8 cellular contexts compared by ENCODE assay signal in the genomic region with DNA sequence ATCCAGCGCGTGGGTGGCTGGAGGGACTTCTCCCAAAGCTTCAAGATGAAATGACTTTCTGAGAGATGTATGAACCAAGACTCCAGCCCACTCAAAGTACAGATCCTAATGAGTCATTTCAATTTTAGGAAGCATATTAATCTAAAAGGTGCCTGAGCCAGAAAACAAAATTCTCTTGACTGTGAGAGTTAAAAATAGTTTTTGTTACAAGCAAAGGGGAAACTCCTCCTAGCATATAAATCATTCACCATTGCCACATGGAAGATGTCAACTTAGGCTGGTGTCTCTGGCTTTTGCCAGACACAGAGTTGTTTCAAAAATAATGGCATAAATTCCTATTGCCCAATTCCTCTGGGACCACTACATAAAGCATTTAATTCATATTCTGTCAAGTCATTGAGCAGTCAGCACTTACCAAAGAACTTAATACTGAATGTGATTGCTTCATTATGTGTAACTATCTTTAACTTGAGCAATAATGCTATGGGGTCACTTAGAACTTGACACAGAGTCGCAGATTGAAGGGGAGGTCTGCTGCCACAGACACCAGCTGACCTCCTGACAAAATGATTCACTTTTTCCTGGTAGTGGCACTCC.
DNase-seq lines count a peak whose midpoint lies in the region; ATAC-seq lines count a peak whose summit lies in the region.

No MANE protein-coding gene starts in this region.

- H3K36me3 Mint-ChIP-seq in activated T-cell treated with anti-CD3 and anti-CD28 coated beads, Interleukin-2, amount 50 U/mL, for 4 hours (ENCODE audit: insufficient read depth), result no peaks in the 10 kb centered on the region
- no peaks in the 10 kb centered on the region for H3K36me3 Mint-ChIP-seq in activated naive CD4-positive, alpha-beta T cell treated with anti-CD3 and anti-CD28 coated beads, Interleukin-2, amount 50 U/mL, for 24 hours

- ATAC-seq in activated T-cell treated with anti-CD3 and anti-CD28 coated beads, Interleukin-2, amount 50 U/mL, for 4 hours, result peak in 1 of 2 donors; percentile 25
- ATAC-seq in HG03060 (IDR thresholded peaks at IDR 0.05; ENCODE audit: low read depth, unreplicated experiment), result peak; percentile 30

- DNase-seq in activated T-cell treated with anti-CD3 and anti-CD28 coated beads, Interleukin-2, amount 50 U/mL, for 4 hours, result no peak
- no peak for DNase-seq in activated T-cell treated with anti-CD3 and anti-CD28 coated beads, Interleukin-2, amount 50 U/mL, for 1 hour
- DNase-seq in occipital lobe (lab: John Stamatoyannopoulos, UW) (peak; percentile 13), HPDE6-E6E7 (ENCODE audit: extremely low spot score) (no peak), DMS 273 treated with DMSO at 0.1 percent for 48 hours (lab: John Stamatoyannopoulos, UW) (no peak), SHP77 treated with DMSO at 0.1 percent for 48 hours (lab: John Stamatoyannopoulos, UW) (no peak)

- no peaks in the 10 kb centered on the region for H3K9me3 Mint-ChIP-seq in activated T-cell treated with anti-CD3 and anti-CD28 coated beads, Interleukin-2, amount 50 U/mL, for 4 hours
- H3K9me3 Mint-ChIP-seq in activated naive CD4-positive, alpha-beta T cell treated with anti-CD3 and anti-CD28 coated beads, Interleukin-2, amount 50 U/mL, for 24 hours, result no peaks in the 10 kb centered on the region

- peak overlapping the region; percentile 89 for H3K27ac Mint-ChIP-seq in activated naive CD4-positive, alpha-beta T cell treated with anti-CD3 and anti-CD28 coated beads, Interleukin-2, amount 50 U/mL, for 24 hours

- no peaks in the 10 kb centered on the region for H3K27me3 Mint-ChIP-seq in activated T-cell treated with anti-CD3 and anti-CD28 coated beads, Interleukin-2, amount 50 U/mL, for 4 hours (ENCODE audit: low read depth)
- H3K27me3 Mint-ChIP-seq in activated naive CD4-positive, alpha-beta T cell treated with anti-CD3 and anti-CD28 coated beads, Interleukin-2, amount 50 U/mL, for 24 hours, result peaks cover 2% of the 10 kb centered on the region

- peaks cover 10% of the 10 kb centered on the region for H3K4me1 Mint-ChIP-seq in activated T-cell treated with anti-CD3 and anti-CD28 coated beads, Interleukin-2, amount 50 U/mL, for 4 hours (ENCODE audit: low read depth)
- peaks cover 13% of the 10 kb centered on the region for H3K4me1 Mint-ChIP-seq in activated naive CD4-positive, alpha-beta T cell treated with anti-CD3 and anti-CD28 coated beads, Interleukin-2, amount 50 U/mL, for 24 hours

- peak overlapping the region; percentile 4 for H3K4me3 Mint-ChIP-seq in activated T-cell treated with anti-CD3 and anti-CD28 coated beads, Interleukin-2, amount 50 U/mL, for 4 hours
- H3K4me3 Mint-ChIP-seq in activated naive CD4-positive, alpha-beta T cell treated with anti-CD3 and anti-CD28 coated beads, Interleukin-2, amount 50 U/mL, for 24 hours, result peak overlapping the region; percentile 53
